Comparison of ENCODE assay signal across 11 cellular contexts in genomic region chr2:40346535-40347354, GRCh38.
A peak's percentile ranks its signal among the peaks of the same experiment; 100 is the strongest.
DNase-seq lines count a peak whose midpoint lies in the region; ATAC-seq, FAIRE-seq and TF ChIP-seq lines count a peak whose summit lies in the region.
"Had no signal": no experiment of that assay in that cellular context is flagged by ENCODE, and none has a peak within 500 bp of the region (broad histone marks: within the 10 kb centered on the region; RNA-seq: fewer than 3 reads in every experiment).

No MANE protein-coding gene starts in this region.

- H3K4me1 ChIP-seq in DND-41 (ENCODE audit: insufficient read depth, low read length) = peaks cover 16% of the 10 kb centered on the region
- H3K4me1 ChIP-seq in astrocyte (ENCODE audit: insufficient read depth, low read length) = peaks cover 25% of the 10 kb centered on the region

- H3K79me2 ChIP-seq in DND-41 (ENCODE audit: insufficient read depth, low read length) (peaks cover 10% of the 10 kb centered on the region), astrocyte (ENCODE audit: insufficient read depth, low read length) (no peaks in the 10 kb centered on the region)

- H3K4me3 ChIP-seq in DND-41 (ENCODE audit: low read depth in 1 of 2, low read length in 2 of 2) = no peak overlapping the region
- H3K4me3 ChIP-seq in astrocyte (ENCODE audit: insufficient read depth, low read depth, low read length) = no peak overlapping the region

- H3K27ac Mint-ChIP-seq in astrocyte (ENCODE audit: unreplicated experiment) (peak overlapping the region; percentile 63), neural crest cell (ENCODE audit: unreplicated experiment) (peak overlapping the region; percentile 27)
- H3K27ac Mint-ChIP-seq in activated naive CD4-positive, alpha-beta T cell treated with anti-CD3 and anti-CD28 coated beads for 36 hours = no peak overlapping the region
- H3K27ac Mint-ChIP-seq: CD4-positive, CD25-positive, alpha-beta regulatory T cell had no signal

- H3K27ac ChIP-seq in DND-41 (ENCODE audit: low read length) (0 out of 2 replicates have a peak overlapping the region, but pooled peaks have one; percentile 14), astrocyte (ENCODE audit: low read depth, low read length) (peak overlapping the region; percentile 14)

- ATAC-seq in DND-41 (ENCODE audit: insufficient read depth, low read depth) (peak; percentile 27; the same call in 2 of the 3 replicates), GM21825 (IDR thresholded peaks at IDR 0.05; ENCODE audit: unreplicated experiment) (peak; percentile 44)

- H3K9me3 Mint-ChIP-seq in astrocyte (ENCODE audit: unreplicated experiment) = no peaks in the 10 kb centered on the region
- no peaks in the 10 kb centered on the region for H3K9me3 Mint-ChIP-seq in neural crest cell
- H3K9me3 Mint-ChIP-seq in activated naive CD4-positive, alpha-beta T cell treated with anti-CD3 and anti-CD28 coated beads for 36 hours = no peaks in the 10 kb centered on the region

- FAIRE-seq in astrocyte (lab: Jason Lieb, UNC) = peak; percentile 89

- H3K36me3 ChIP-seq in DND-41 (ENCODE audit: insufficient read depth, low read length) (no peaks in the 10 kb centered on the region), astrocyte (ENCODE audit: insufficient read depth, low read length) (no peaks in the 10 kb centered on the region)

- H3K27me3 ChIP-seq in DND-41 (ENCODE audit: insufficient read depth, low read length, poor library complexity) = no peaks in the 10 kb centered on the region
- no peaks in the 10 kb centered on the region for H3K27me3 ChIP-seq in astrocyte (ENCODE audit: insufficient read depth, low read length)

- H3K4me2 ChIP-seq in DND-41 (ENCODE audit: insufficient read depth, low read length) (no peak overlapping the region), astrocyte (ENCODE audit: low read length) (no peak overlapping the region)

- no peaks in the 10 kb centered on the region for H3K9me3 ChIP-seq in DND-41 (ENCODE audit: insufficient read depth, low read length, severe bottlenecking)
- no peaks in the 10 kb centered on the region for H3K9me3 ChIP-seq in astrocyte (ENCODE audit: insufficient read depth, low read depth, low read length)

- H2AFZ ChIP-seq in DND-41 (ENCODE audit: low read depth, low read length) (no peak overlapping the region), astrocyte (ENCODE audit: low read depth, low read length) (no peak overlapping the region)

- CTCF ChIA-PET in activated naive CD4-positive, alpha-beta T cell treated with anti-CD3 and anti-CD28 coated beads for 36 hours (lab: Charles Lee) = no interaction called here

- H4K20me1 ChIP-seq in DND-41 (ENCODE audit: insufficient read depth, low read length) (no peaks in the 10 kb centered on the region), astrocyte (ENCODE audit: insufficient read depth, low read length) (no peaks in the 10 kb centered on the region)

- TF ChIP-seq CTCF in DND-41 (IDR thresholded peaks at IDR 0.05; ENCODE audit: borderline replicate concordance, extremely low read depth, low read length, poor library complexity, severe bottlenecking) (no peak), astrocyte (IDR thresholded peaks at IDR 0.05; ENCODE audit: insufficient read depth, low read depth, low read length) (no peak), neural crest cell (conservative IDR thresholded peaks at IDR 0.05) (no peak)

- no peak overlapping the region for H3K9ac ChIP-seq in DND-41 (ENCODE audit: low read depth, low read length)
- no peak overlapping the region for H3K9ac ChIP-seq in astrocyte (ENCODE audit: low read length)

- peaks cover 43% of the 10 kb centered on the region for H3K4me1 Mint-ChIP-seq in astrocyte (ENCODE audit: low read depth, unreplicated experiment)
- H3K4me1 Mint-ChIP-seq in neural crest cell = no peaks in the 10 kb centered on the region
- H3K4me1 Mint-ChIP-seq in activated naive CD4-positive, alpha-beta T cell treated with anti-CD3 and anti-CD28 coated beads for 36 hours (ENCODE audit: low read depth) = no peaks in the 10 kb centered on the region
- H3K4me1 Mint-ChIP-seq: CD4-positive, CD25-positive, alpha-beta regulatory T cell had no signal

- H3K4me3 Mint-ChIP-seq in astrocyte (ENCODE audit: unreplicated experiment) (no peak overlapping the region), neural crest cell (no peak overlapping the region)
- H3K4me3 Mint-ChIP-seq in activated naive CD4-positive, alpha-beta T cell treated with anti-CD3 and anti-CD28 coated beads for 36 hours = no peak overlapping the region
- H3K4me3 Mint-ChIP-seq: CD4-positive, CD25-positive, alpha-beta regulatory T cell had no signal

- DNase-seq in DND-41 (no peak), astrocyte (ENCODE audit: low read depth) (no peak), neural crest cell (ENCODE audit: low read depth, low spot score) (no peak), NCI-H1417 treated with DMSO at 0.1 percent for 48 hours (lab: John Stamatoyannopoulos, UW) (no peak), dermis blood vessel endothelial cell (no peak), superior temporal gyrus (ENCODE audit: extremely low spot score) (no peak)
- DNase-seq in activated naive CD4-positive, alpha-beta T cell treated with anti-CD3 and anti-CD28 coated beads for 36 hours = no peak
- DNase-seq: activated CD4-positive, alpha-beta T cell treated with anti-CD3 and anti-CD28 coated beads for 4 hours; CD4-positive, CD25-positive, alpha-beta regulatory T cell; substantia nigra had no signal

- no peaks in the 10 kb centered on the region for H3K36me3 Mint-ChIP-seq in astrocyte (ENCODE audit: low read depth, unreplicated experiment)
- H3K36me3 Mint-ChIP-seq in neural crest cell (ENCODE audit: low read depth) = no peaks in the 10 kb centered on the region
- no peaks in the 10 kb centered on the region for H3K36me3 Mint-ChIP-seq in activated naive CD4-positive, alpha-beta T cell treated with anti-CD3 and anti-CD28 coated beads for 36 hours (ENCODE audit: low read depth)
- H3K36me3 Mint-ChIP-seq: CD4-positive, CD25-positive, alpha-beta regulatory T cell had no signal

- H3K27me3 Mint-ChIP-seq in astrocyte (ENCODE audit: low read depth, unreplicated experiment) (no peaks in the 10 kb centered on the region), neural crest cell (ENCODE audit: low read depth) (no peaks in the 10 kb centered on the region)
- H3K27me3 Mint-ChIP-seq in activated naive CD4-positive, alpha-beta T cell treated with anti-CD3 and anti-CD28 coated beads for 36 hours (ENCODE audit: low read depth) = no peaks in the 10 kb centered on the region
- H3K27me3 Mint-ChIP-seq: CD4-positive, CD25-positive, alpha-beta regulatory T cell had no signal

- intact Hi-C loops in activated naive CD4-positive, alpha-beta T cell treated with anti-CD3 and anti-CD28 coated beads for 36 hours (cut with micrococcal nuclease) = no loop called here
